Comparison of ENCODE assay signal across 27 cellular contexts in genomic region chr18:55875330-55875933, GRCh38.
DNase-seq lines count a peak whose midpoint lies in the region; ATAC-seq and TF ChIP-seq lines count a peak whose summit lies in the region.
"Had no signal": no experiment of that assay in that cellular context is flagged by ENCODE, and none has a peak within 500 bp of the region (broad histone marks: within the 10 kb centered on the region; RNA-seq: fewer than 3 reads in every experiment).

No MANE protein-coding gene starts in this region.

- no peak overlapping the region for H3K4me3 Mint-ChIP-seq in effector memory CD8-positive, alpha-beta T cell
- H3K4me3 Mint-ChIP-seq: activated CD8-positive, alpha-beta T cell treated with anti-CD3 and anti-CD28 coated beads, Interleukin-2, amount 10 ng/mL, durations not matched to agents 7 days and 5 days; activated naive CD4-positive, alpha-beta T cell treated with anti-CD3 and anti-CD28 coated beads, Interleukin-2, amount 10 ng/mL, durations not matched to agents 7 days and 5 days; CD8-positive, alpha-beta T cell; central memory CD8-positive, alpha-beta T cell; memory B cell; naive thymus-derived CD4-positive, alpha-beta T cell; stimulated activated naive B cell treated with anti-CD40 and anti-IgM and Interleukin-4, amounts not matched to agents 10 μg/mL and 1 μg/mL and 100 μg/mL, for 72 hours; T-cell had no signal

- H3K27me3 ChIP-seq in dorsolateral prefrontal cortex (no peaks in the 10 kb centered on the region), layer of hippocampus (ENCODE audit: control insufficient read depth, insufficient read depth, low read length) (no peaks in the 10 kb centered on the region), MM.1S (replicated peaks; ENCODE audit: insufficient read depth, low read length) (no peaks in the 10 kb centered on the region)
- H3K27me3 ChIP-seq: thyroid gland had no signal

- H3K4me1 ChIP-seq in MM.1S (ENCODE audit: low read length), result no peaks in the 10 kb centered on the region
- H3K4me1 ChIP-seq: HAP-1, prostate gland, thyroid gland had no signal

- ATAC-seq in sciatic nerve, result peak; percentile 89
- no peak for ATAC-seq in effector memory CD8-positive, alpha-beta T cell (replicated peaks)
- ATAC-seq: activated CD8-positive, alpha-beta T cell treated with anti-CD3 and anti-CD28 coated beads, Interleukin-2, amount 10 ng/mL, durations not matched to agents 7 days and 5 days; CD8-positive, alpha-beta T cell; naive thymus-derived CD4-positive, alpha-beta T cell; stimulated activated naive B cell treated with anti-CD40 and anti-IgM and Interleukin-4, amounts not matched to agents 10 μg/mL and 1 μg/mL and 100 μg/mL, for 72 hours; T-cell had no signal

- H3K27ac ChIP-seq in dorsolateral prefrontal cortex (peak overlapping the region; percentile 41 to 95 (median 84)), layer of hippocampus (ENCODE audit: low read depth, low read length) (peak overlapping the region; percentile 77), MM.1S (ENCODE audit: low read length) (no peak overlapping the region)
- H3K27ac ChIP-seq: prostate gland, skin epidermis, thyroid gland had no signal

- DNase-seq in NCI-H69 (lab: John Stamatoyannopoulos, UW) (peak; percentile 47), dorsolateral prefrontal cortex (peak in 4 of 10 donors; percentile 35 to 66 (median 52)), sciatic nerve (ENCODE audit: low spot score) (no peak), MM.1S (no peak), NCI-H2029 (lab: John Stamatoyannopoulos, UW) (no peak)
- DNase-seq in effector memory CD8-positive, alpha-beta T cell, result no peak
- DNase-seq: activated CD4-positive, alpha-beta T cell treated with anti-CD3 and anti-CD28 coated beads for 1 hour; activated CD8-positive, alpha-beta T cell treated with anti-CD3 and anti-CD28 coated beads, Interleukin-2, amount 10 ng/mL, durations not matched to agents 7 days and 5 days; activated naive CD4-positive, alpha-beta T cell treated with anti-CD3 and anti-CD28 coated beads, Interleukin-2, amount 10 ng/mL, durations not matched to agents 7 days and 5 days; CD8-positive, alpha-beta T cell; DMS153; GDM1; kidney glomerular epithelial cell; naive thymus-derived CD4-positive, alpha-beta T cell; NCI-H1694; NCI-H748 treated with DMSO at 0.1 percent for 48 hours; SHP77; stimulated activated CD4-positive, alpha-beta T cell treated with anti-CD3 and anti-CD28 coated beads, Interleukin-2, amount 100 ng/mL, for 24 hours; stimulated activated naive B cell treated with anti-CD40 and anti-IgM and Interleukin-4, amounts not matched to agents 10 μg/mL and 1 μg/mL and 100 μg/mL, for 72 hours; T-cell; thyroid gland had no signal

- no peaks in the 10 kb centered on the region for H3K27me3 Mint-ChIP-seq in effector memory CD8-positive, alpha-beta T cell
- H3K27me3 Mint-ChIP-seq: activated naive CD4-positive, alpha-beta T cell treated with anti-CD3 and anti-CD28 coated beads, Interleukin-2, amount 10 ng/mL, durations not matched to agents 7 days and 5 days; central memory CD8-positive, alpha-beta T cell; memory B cell; naive thymus-derived CD4-positive, alpha-beta T cell; stimulated activated naive B cell treated with anti-CD40 and anti-IgM and Interleukin-4, amounts not matched to agents 10 μg/mL and 1 μg/mL and 100 μg/mL, for 72 hours; T-cell had no signal

- no peak overlapping the region for H3K27ac Mint-ChIP-seq in effector memory CD8-positive, alpha-beta T cell
- H3K27ac Mint-ChIP-seq: activated CD8-positive, alpha-beta T cell treated with anti-CD3 and anti-CD28 coated beads, Interleukin-2, amount 10 ng/mL, durations not matched to agents 7 days and 5 days; activated naive CD4-positive, alpha-beta T cell treated with anti-CD3 and anti-CD28 coated beads, Interleukin-2, amount 10 ng/mL, durations not matched to agents 7 days and 5 days; CD8-positive, alpha-beta T cell; memory B cell; naive thymus-derived CD4-positive, alpha-beta T cell; stimulated activated naive B cell treated with anti-CD40 and anti-IgM and Interleukin-4, amounts not matched to agents 10 μg/mL and 1 μg/mL and 100 μg/mL, for 72 hours; T-cell had no signal

- intact Hi-C loops in dorsolateral prefrontal cortex (cut with DNase I), result loop anchor here in 1 of 2 donors (1.0 to 10.0 kb wide), 3 partner anchors 122 to 509 kb away; no protein-coding TSS in a partner anchor
- intact Hi-C loops in sciatic nerve (cut with DNase I), result no loop called here

- H3F3A ChIP-seq in MM.1S (ENCODE audit: insufficient read depth, low read length), result no peaks in the 10 kb centered on the region

- no peaks in the 10 kb centered on the region for H3K4me1 Mint-ChIP-seq in effector memory CD8-positive, alpha-beta T cell (ENCODE audit: low read depth in 2 of 2)
- H3K4me1 Mint-ChIP-seq: activated naive CD4-positive, alpha-beta T cell treated with anti-CD3 and anti-CD28 coated beads, Interleukin-2, amount 10 ng/mL, durations not matched to agents 7 days and 5 days; central memory CD8-positive, alpha-beta T cell; naive thymus-derived CD4-positive, alpha-beta T cell; T-cell had no signal

- no peaks in the 10 kb centered on the region for H3K9me2 ChIP-seq in MM.1S (replicated peaks; ENCODE audit: insufficient read depth, low read length)

- H2AFZ ChIP-seq in MM.1S (ENCODE audit: low read length), result no peak overlapping the region

- H3K4me2 ChIP-seq in MM.1S (ENCODE audit: low read depth, low read length), result no peak overlapping the region

- no peaks in the 10 kb centered on the region for H4K20me1 ChIP-seq in MM.1S (ENCODE audit: insufficient read depth, low read length)

- H3K36me3 ChIP-seq in MM.1S (replicated peaks; ENCODE audit: insufficient read depth, low read length), result no peaks in the 10 kb centered on the region
- H3K36me3 ChIP-seq: HAP-1, prostate gland, thyroid gland had no signal

- peaks cover 2 to 7% of the 10 kb centered on the region in 2 donors for H3K9me3 Mint-ChIP-seq in effector memory CD8-positive, alpha-beta T cell
- H3K9me3 Mint-ChIP-seq: activated naive CD4-positive, alpha-beta T cell treated with anti-CD3 and anti-CD28 coated beads, Interleukin-2, amount 10 ng/mL, durations not matched to agents 7 days and 5 days; CD8-positive, alpha-beta T cell; memory B cell; stimulated activated naive B cell treated with anti-CD40 and anti-IgM and Interleukin-4, amounts not matched to agents 10 μg/mL and 1 μg/mL and 100 μg/mL, for 72 hours had no signal

- no peaks in the 10 kb centered on the region for H3K36me3 Mint-ChIP-seq in effector memory CD8-positive, alpha-beta T cell (ENCODE audit: insufficient read depth)
- H3K36me3 Mint-ChIP-seq: activated naive CD4-positive, alpha-beta T cell treated with anti-CD3 and anti-CD28 coated beads, Interleukin-2, amount 10 ng/mL, durations not matched to agents 7 days and 5 days; CD8-positive, alpha-beta T cell; memory B cell; naive thymus-derived CD4-positive, alpha-beta T cell; stimulated activated naive B cell treated with anti-CD40 and anti-IgM and Interleukin-4, amounts not matched to agents 10 μg/mL and 1 μg/mL and 100 μg/mL, for 72 hours; T-cell had no signal

- TF ChIP-seq CTCF in dorsolateral prefrontal cortex (IDR thresholded peaks at IDR 0.05 in 54 of 56, conservative IDR thresholded peaks at IDR 0.05 in 2 of 56; ENCODE audit: low read depth in 1 of 56, partially characterized antibody in 56 of 56), result peak in 1 of 56 donors; percentile 22
- no peak for TF ChIP-seq CTCF in MM.1S (IDR thresholded peaks at IDR 0.05; ENCODE audit: low read length)

- no peaks in the 10 kb centered on the region for H3K9me3 ChIP-seq in MM.1S (replicated peaks; ENCODE audit: insufficient read depth, low read length)
- H3K9me3 ChIP-seq: HAP-1, prostate gland, thyroid gland had no signal

- H3K9ac ChIP-seq in MM.1S (ENCODE audit: low read length), result no peak overlapping the region

- no peaks in the 10 kb centered on the region for H3K79me2 ChIP-seq in MM.1S (ENCODE audit: low read length)

- peak overlapping the region in 36 of 59 donors; percentile 0 to 46 (median 16) for H3K4me3 ChIP-seq in dorsolateral prefrontal cortex
- H3K4me3 ChIP-seq in MM.1S (ENCODE audit: low read length), result no peak overlapping the region
- H3K4me3 ChIP-seq: HAP-1, prostate gland, skin epidermis, thyroid gland had no signal
